In genomic region chr9:128131346-128131745, GRCh38 we compare ENCODE assay signal across 11 cellular contexts. TPM values are rescaled to one million over a fixed set of nuclear protein-coding genes. Genes with fewer than 3 reads are reported as not detected.
"Had no signal": no experiment of that assay in that cellular context is flagged by ENCODE, and none has a peak within 500 bp of the region (broad histone marks: within the 10 kb centered on the region; RNA-seq: fewer than 3 reads in every experiment).

No MANE protein-coding gene starts in this region.

RNA-seq across cellular contexts. Expression of gene LCN2, which starts 17.9 kb away (rescaled TPM):
- total RNA-seq: activated B cell treated with CpG ODN at 0.5 μM for 24 hours; activated CD4-positive, alpha-beta memory T cell treated with anti-CD3 and anti-CD28 coated beads for 36 hours; activated naive CD4-positive, alpha-beta T cell treated with anti-CD3 and anti-CD28 coated beads for 36 hours; activated naive CD4-positive, alpha-beta T cell treated with anti-CD3 and anti-CD28 coated beads, Interleukin-2, amount 50 U/mL, for 72 hours; activated T-cell treated with anti-CD3 and anti-CD28 coated beads, Interleukin-2, amount 50 U/mL, for 4 hours; activated T-helper 1 cell treated with anti-CD3 and anti-CD28 coated beads, Interleukin-12 subunit alpha, Interleukin-12 subunit beta, Interleukin-2, Interleukin-4 antibody, amounts not matched to agents 30 ng/mL and 10 ng/mL and 1 ng/mL, durations not matched to agents 14 hours and 24 hours and 36 hours; astrocyte; IMR-90; M059J; SK-MEL-5; T-cell had no signal
- polyA plus RNA-seq: IMR-90 had no signal
